ENCODE assay signal across 8 cellular contexts in the genomic region with DNA sequence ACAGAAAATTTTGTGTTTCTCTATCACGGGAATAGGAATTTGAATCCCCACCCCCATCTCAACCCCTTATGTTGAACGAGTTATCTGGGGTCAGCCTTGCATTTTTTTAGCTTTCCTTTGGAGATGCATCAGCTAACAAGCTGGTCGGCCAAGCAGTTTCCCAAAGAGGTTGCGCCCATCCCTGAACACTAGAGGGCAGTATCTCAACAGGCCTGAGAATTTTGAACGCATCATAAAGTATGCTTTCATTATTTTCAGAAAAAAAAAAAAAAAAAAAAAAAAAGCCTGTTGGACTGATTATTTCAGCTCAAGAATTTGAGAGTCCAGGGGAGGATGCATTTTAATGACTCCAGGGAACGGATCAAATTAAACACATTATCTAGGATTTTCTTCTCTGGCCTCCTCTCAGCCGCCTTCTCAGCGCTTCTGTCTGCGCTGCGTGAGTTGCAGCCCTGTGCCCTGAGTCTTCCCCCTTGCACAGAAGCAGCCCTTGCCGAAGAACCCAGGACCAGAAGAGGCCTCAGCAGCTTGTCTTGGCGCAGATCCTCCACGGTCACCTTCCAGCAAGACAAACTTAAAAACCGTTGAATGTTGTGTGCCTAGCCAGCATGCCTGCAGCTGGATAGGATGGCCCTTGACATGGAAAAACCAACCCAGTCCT.
DNase-seq lines count a peak whose midpoint lies in the region; ATAC-seq and TF ChIP-seq lines count a peak whose summit lies in the region.

No MANE protein-coding gene starts in this region.

- H3K27me3 ChIP-seq in AG04450 (ENCODE audit: control insufficient read depth, insufficient read depth, low read length) (no peaks in the 10 kb centered on the region), right lobe of liver (no peaks in the 10 kb centered on the region)

- H3K4me1 Mint-ChIP-seq in WTC11, result peaks cover 14% of the 10 kb centered on the region

- no peaks in the 10 kb centered on the region for H3K36me3 ChIP-seq in right lobe of liver

- TF ChIP-seq CTCF in AG04450 (IDR thresholded peaks at IDR 0.05; ENCODE audit: low read depth, low read length) (peak; percentile 85), WTC11 (IDR thresholded peaks at IDR 0.05) (peak; percentile 38; the same call in 1 of the 2 replicates), coronary artery (IDR thresholded peaks at IDR 0.05) (peak; percentile 65), right lobe of liver (IDR thresholded peaks at IDR 0.05) (peak; percentile 35 to 81 (median 78))

- no peaks in the 10 kb centered on the region for H3K4me1 ChIP-seq in right lobe of liver

- H3K4me3 ChIP-seq in AG04450 (ENCODE audit: low read depth, low read length) (no peak overlapping the region), coronary artery (peak overlapping the region; percentile 57), right lobe of liver (no peak overlapping the region)

- no peak overlapping the region for H3K4me3 Mint-ChIP-seq in WTC11

- no peaks in the 10 kb centered on the region for H3K9me3 Mint-ChIP-seq in WTC11

- WGBS in right lobe of liver (ENCODE audit: insufficient coverage, low coverage, low lambda C conversion rate, missing lambda C conversion rate), result 19% methylated on average over 10 of the region's 14 CpGs

- POLR2A ChIA-PET in AG04450 (lab: Yijun Ruan, JAX), result no interaction called here
- POLR2A ChIA-PET in WTC11 (lab: Charles Lee), result no interaction called here

- H3K27ac Mint-ChIP-seq in WTC11, result no peak overlapping the region

- TF ChIP-seq POLR2A in right lobe of liver (IDR thresholded peaks at IDR 0.05), result no peak

- DNase-seq in AG04450 (ENCODE audit: low read depth, low spot score) (peak; percentile 4), NCI-H2029 (lab: John Stamatoyannopoulos, UW) (peak; percentile 57), WTC11 (ENCODE audit: low spot score) (peak; percentile 68), coronary artery (ENCODE audit: low spot score) (no peak), right lobe of liver (peak in 2 of 3 donors; percentile 29 to 51)
- peak in 2 of 3 experiments; percentile 18 to 28 for DNase-seq in stimulated activated CD4-positive, alpha-beta T cell treated with anti-CD3 and anti-CD28 coated beads, TNF-alpha, amount 100 ng/mL, for 4 hours (ENCODE audit: low read depth in 3 of 3)

- CTCF ChIA-PET in AG04450 (lab: Charles Lee) (interaction anchor here (0.5 to 3.1 kb wide), 44 partner anchors 7 to 1682 kb away, joined by 3 to 29 read pairs (median 4); no protein-coding TSS in a partner anchor), WTC11 (lab: Charles Lee) (interaction anchor here (0.5 to 5.1 kb wide), 56 partner anchors 8 to 1642 kb away, joined by 3 to 44 read pairs (median 4); no protein-coding TSS in a partner anchor)

- H3K36me3 Mint-ChIP-seq in WTC11, result no peaks in the 10 kb centered on the region

- no peaks in the 10 kb centered on the region for H3K27me3 Mint-ChIP-seq in WTC11 (ENCODE audit: low read depth)

- intact Hi-C loops in right lobe of liver (cut with DNase I), result no loop called here

- no peaks in the 10 kb centered on the region for H3K9me3 ChIP-seq in AG04450 (ENCODE audit: control insufficient read depth, insufficient read depth, low read length)
- H3K9me3 ChIP-seq in right lobe of liver, result no peaks in the 10 kb centered on the region

- ATAC-seq in GM18517 (IDR thresholded peaks at IDR 0.05; ENCODE audit: unreplicated experiment) (peak; percentile 40), WTC11 (peak; percentile 73), right lobe of liver (peak; percentile 81 to 88 (median 84)), GM21786 (IDR thresholded peaks at IDR 0.05; ENCODE audit: unreplicated experiment) (no peak)

- H3K27ac ChIP-seq in AG04450 (ENCODE audit: low read depth, low read length), result no peak overlapping the region
- H3K27ac ChIP-seq in coronary artery, result no peak overlapping the region
- H3K27ac ChIP-seq in right lobe of liver, result no peak overlapping the region

TF ChIP-seq in WTC11, 78 proteins besides CTCF, POLR2A, EP300 and RAD21:
- TF ChIP-seq TEAD4 (CRISPR knock-in tag; IDR thresholded peaks at IDR 0.05), result no peak
